Comparison of ENCODE assay signal across 8 cellular contexts in the genomic region with DNA sequence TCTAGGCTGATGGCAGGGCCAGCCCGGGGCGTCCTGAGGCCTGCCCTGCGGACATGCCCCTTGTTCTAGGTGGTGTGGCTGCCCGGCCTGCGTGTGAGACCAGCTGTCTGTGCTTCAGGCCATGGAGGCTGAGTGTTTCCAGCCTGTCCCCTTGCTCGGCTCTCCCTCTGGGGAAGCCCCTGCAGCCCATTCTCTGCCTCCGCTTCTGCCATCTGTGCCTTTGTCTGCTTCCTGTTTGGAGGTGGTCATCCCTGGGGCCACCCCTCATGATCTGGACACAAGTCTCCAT.
DNase-seq lines count a peak whose midpoint lies in the region; ATAC-seq and TF ChIP-seq lines count a peak whose summit lies in the region.

No MANE protein-coding gene starts in this region.

- H3K27ac Mint-ChIP-seq in T-helper 17 cell, result peak overlapping the region; percentile 94

- H3K36me3 ChIP-seq in mucosa of rectum (ENCODE audit: control insufficient read depth in 2 of 2, insufficient read depth in 2 of 2, low read length in 2 of 2), result peaks cover 0 to 3% of the 10 kb centered on the region in 2 donors

- H3K4me3 Mint-ChIP-seq in T-helper 17 cell, result peak overlapping the region; percentile 81

- peaks cover 41% of the 10 kb centered on the region for H3K4me1 Mint-ChIP-seq in T-helper 17 cell

- H3K4me3 ChIP-seq in GM12864 (ENCODE audit: low read depth, low read length), result peak overlapping the region; percentile 15
- H3K4me3 ChIP-seq in mucosa of rectum (ENCODE audit: low read length in 2 of 2), result no peak overlapping the region

- H3K27me3 ChIP-seq in mucosa of rectum (ENCODE audit: control insufficient read depth in 2 of 2, insufficient read depth in 2 of 2, low read length in 2 of 2), result no peaks in the 10 kb centered on the region

- H3K4me1 ChIP-seq in mucosa of rectum (ENCODE audit: control insufficient read depth in 2 of 2, insufficient read depth in 2 of 2, low read length in 2 of 2), result peaks cover 59 to 64% of the 10 kb centered on the region in 2 donors

- peak overlapping the region in 1 of 2 donors; percentile 34 for H3K9ac ChIP-seq in mucosa of rectum (ENCODE audit: low read depth in 1 of 2, low read length in 2 of 2)

- DNase-seq in GM12864 (ENCODE audit: low read depth) (no peak), T-helper 17 cell (no peak), NCI-H524 treated with DMSO at 0.1 percent for 48 hours (lab: John Stamatoyannopoulos, UW) (no peak), NCI-H2107 (lab: John Stamatoyannopoulos, UW) (no peak), HT-29 (ENCODE audit: low spot score) (no peak), NCI-H1436 treated with DMSO at 0.1 percent for 48 hours (lab: John Stamatoyannopoulos, UW) (no peak)

- H3K36me3 Mint-ChIP-seq in T-helper 17 cell (ENCODE audit: low read depth), result no peaks in the 10 kb centered on the region

- H3K27me3 Mint-ChIP-seq in T-helper 17 cell, result no peaks in the 10 kb centered on the region

- TF ChIP-seq CTCF in GM12864 (IDR thresholded peaks at IDR 0.05; ENCODE audit: low read depth, low read length, missing control alignments), result no peak

- ATAC-seq in GM21723 (IDR thresholded peaks at IDR 0.05; ENCODE audit: unreplicated experiment), result peak; percentile 20
- ATAC-seq in T-helper 17 cell, result no peak

- peak overlapping the region; percentile 69 to 83 for H3K27ac ChIP-seq in mucosa of rectum (ENCODE audit: low read depth in 2 of 2, low read length in 2 of 2)

- H3K9me3 ChIP-seq in T-helper 17 cell (ENCODE audit: control insufficient read depth, low read length, poor library complexity, severe bottlenecking), result no peaks in the 10 kb centered on the region
- no peaks in the 10 kb centered on the region for H3K9me3 ChIP-seq in mucosa of rectum (ENCODE audit: control insufficient read depth in 2 of 2, low read length in 2 of 2)
